ENCODE assay signal across 8 cellular contexts in genomic region chr4:180665994-180666818, GRCh38.
A peak's percentile ranks its signal among the peaks of the same experiment; 100 is the strongest.
DNase-seq lines count a peak whose midpoint lies in the region; ATAC-seq and TF ChIP-seq lines count a peak whose summit lies in the region.

No MANE protein-coding gene starts in this region.

- ATAC-seq in GM18519 (IDR thresholded peaks at IDR 0.05; ENCODE audit: low FRiP score, unreplicated experiment) (peak; percentile 80), HG02884 (IDR thresholded peaks at IDR 0.05; ENCODE audit: unreplicated experiment) (peak; percentile 81)

- no peaks in the 10 kb centered on the region for H3K4me1 ChIP-seq in uterus

- H3K36me3 ChIP-seq in uterus = no peaks in the 10 kb centered on the region

- intact Hi-C loops in head of caudate nucleus (cut with DNase I) = no loop called here
- intact Hi-C loops in uterus (cut with DNase I; ENCODE audit: low total_unique reads) = no loop called here

- H3K27me3 ChIP-seq in uterus = no peaks in the 10 kb centered on the region

- peak in 1 of 4 experiments; percentile 19 for TF ChIP-seq CTCF in uterus (IDR thresholded peaks at IDR 0.05)

- TF ChIP-seq POLR2A in uterus (IDR thresholded peaks at IDR 0.05) = no peak

- H3K4me3 ChIP-seq in uterus = no peak overlapping the region

- H3K27ac ChIP-seq in uterus = no peak overlapping the region

- DNase-seq in COLO829 (ENCODE audit: low spot score) = peak; percentile 81
- DNase-seq in NCI-H1105 (lab: John Stamatoyannopoulos, UW) = peak; percentile 44
- DNase-seq in SW480 (ENCODE audit: low spot score) = peak; percentile 49
- peak in 28 of 42 donors; percentile 10 to 81 (median 53) for DNase-seq in head of caudate nucleus
- DNase-seq in stromal cell of bone marrow (ENCODE audit: low read depth) = peak; percentile 19
- DNase-seq in uterus = no peak

- no peaks in the 10 kb centered on the region for H3K9me3 ChIP-seq in uterus

Comparison
In these comparisons a context has a peak if more than half of its experiments do, and no peak if none do; other contexts are left out.
1. DNase-seq: peak in COLO829 (single experiment), NCI-H1105 (single experiment), SW480 (single experiment), head of caudate nucleus (28 of 42) and stromal cell of bone marrow (single experiment); none in uterus (0 of 2).